13 cellular contexts compared by ENCODE assay signal in the genomic region with DNA sequence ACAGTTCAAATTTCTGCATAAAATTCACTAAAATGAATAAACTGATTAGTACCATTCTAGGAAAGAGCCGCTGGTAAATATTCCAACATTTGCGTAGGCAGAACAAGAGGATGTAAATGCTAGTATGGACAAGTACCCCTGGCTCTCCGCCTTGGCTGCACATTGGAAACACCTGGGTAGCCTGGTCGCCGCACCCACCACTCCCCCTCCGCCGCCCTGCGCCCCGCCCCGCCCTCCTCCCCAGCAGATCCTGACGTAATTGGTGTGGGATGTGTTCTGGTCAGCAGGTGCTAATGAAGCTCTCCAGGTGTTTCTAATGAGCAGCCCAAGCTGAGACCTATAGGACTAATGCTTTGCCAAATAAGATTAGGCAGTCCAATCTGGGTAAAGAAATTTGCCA.
"Had no signal": no experiment of that assay in that cellular context is flagged by ENCODE, and none has a peak within 500 bp of the region (broad histone marks: within the 10 kb centered on the region; RNA-seq: fewer than 3 reads in every experiment).

No MANE protein-coding gene starts in this region.

- H3K4me3 Mint-ChIP-seq: activated CD4-positive, alpha-beta T cell treated with anti-CD3 and anti-CD28 coated beads, Interleukin-2, amount 10 ng/mL, durations not matched to agents 24 days and 14 days; activated T-helper 1 cell treated with anti-CD3 and anti-CD28 coated beads, Interleukin-12 subunit alpha, Interleukin-12 subunit beta, Interleukin-2, Interleukin-4 antibody, amounts not matched to agents 30 ng/mL and 10 ng/mL and 1 ng/mL, durations not matched to agents 14 hours and 24 hours and 36 hours; nephron progenitor cell; type B pancreatic cell had no signal

- H3K9me3 Mint-ChIP-seq: activated CD4-positive, alpha-beta T cell treated with anti-CD3 and anti-CD28 coated beads, Interleukin-2, amount 10 ng/mL, durations not matched to agents 24 days and 14 days; activated T-helper 1 cell treated with anti-CD3 and anti-CD28 coated beads, Interleukin-12 subunit alpha, Interleukin-12 subunit beta, Interleukin-2, Interleukin-4 antibody, amounts not matched to agents 30 ng/mL and 10 ng/mL and 1 ng/mL, durations not matched to agents 14 hours and 24 hours and 36 hours; type B pancreatic cell had no signal

- H3K27me3 Mint-ChIP-seq: activated CD4-positive, alpha-beta T cell treated with anti-CD3 and anti-CD28 coated beads, Interleukin-2, amount 10 ng/mL, durations not matched to agents 24 days and 14 days; type B pancreatic cell had no signal

- H3K27ac ChIP-seq: ascending aorta, heart left ventricle, left ventricle myocardium inferior, suprapubic skin had no signal

- H3K4me1 ChIP-seq: ascending aorta had no signal

- ATAC-seq: heart left ventricle; sciatic nerve; stimulated activated naive CD8-positive, alpha-beta T cell treated with anti-CD3 and anti-CD28 coated beads, Interleukin-15, Interleukin-2, amounts not matched to agents 100 U/mL and 50 U/mL, for 24 hours had no signal

- H3K27ac Mint-ChIP-seq: activated CD4-positive, alpha-beta T cell treated with anti-CD3 and anti-CD28 coated beads, Interleukin-2, amount 10 ng/mL, durations not matched to agents 24 days and 14 days; activated T-helper 1 cell treated with anti-CD3 and anti-CD28 coated beads, Interleukin-12 subunit alpha, Interleukin-12 subunit beta, Interleukin-2, Interleukin-4 antibody, amounts not matched to agents 30 ng/mL and 10 ng/mL and 1 ng/mL, durations not matched to agents 14 hours and 24 hours and 36 hours; nephron progenitor cell; type B pancreatic cell had no signal

- H3K4me1 Mint-ChIP-seq: activated CD4-positive, alpha-beta T cell treated with anti-CD3 and anti-CD28 coated beads, Interleukin-2, amount 10 ng/mL, durations not matched to agents 24 days and 14 days had no signal

- H3K36me3 ChIP-seq: ascending aorta, suprapubic skin had no signal

- H3K9me3 ChIP-seq: ascending aorta, heart left ventricle, left ventricle myocardium inferior, suprapubic skin had no signal

- DNase-seq: activated CD4-positive, alpha-beta T cell treated with anti-CD3 and anti-CD28 coated beads, Interleukin-2, amount 10 ng/mL, durations not matched to agents 24 days and 14 days; activated naive CD4-positive, alpha-beta T cell; foreskin melanocyte; heart left ventricle; left ventricle myocardium inferior; mesenchymal stem cell; nephron progenitor cell; stimulated activated naive CD8-positive, alpha-beta T cell treated with anti-CD3 and anti-CD28 coated beads, Interleukin-15, Interleukin-2, amounts not matched to agents 100 U/mL and 50 U/mL, for 24 hours had no signal

- H3K36me3 Mint-ChIP-seq: type B pancreatic cell had no signal

- H3K27me3 ChIP-seq: ascending aorta, heart left ventricle, suprapubic skin had no signal

- H3K4me3 ChIP-seq: ascending aorta, heart left ventricle, left ventricle myocardium inferior, suprapubic skin had no signal
